Comparison of ENCODE assay signal across 9 cellular contexts in the genomic region with DNA sequence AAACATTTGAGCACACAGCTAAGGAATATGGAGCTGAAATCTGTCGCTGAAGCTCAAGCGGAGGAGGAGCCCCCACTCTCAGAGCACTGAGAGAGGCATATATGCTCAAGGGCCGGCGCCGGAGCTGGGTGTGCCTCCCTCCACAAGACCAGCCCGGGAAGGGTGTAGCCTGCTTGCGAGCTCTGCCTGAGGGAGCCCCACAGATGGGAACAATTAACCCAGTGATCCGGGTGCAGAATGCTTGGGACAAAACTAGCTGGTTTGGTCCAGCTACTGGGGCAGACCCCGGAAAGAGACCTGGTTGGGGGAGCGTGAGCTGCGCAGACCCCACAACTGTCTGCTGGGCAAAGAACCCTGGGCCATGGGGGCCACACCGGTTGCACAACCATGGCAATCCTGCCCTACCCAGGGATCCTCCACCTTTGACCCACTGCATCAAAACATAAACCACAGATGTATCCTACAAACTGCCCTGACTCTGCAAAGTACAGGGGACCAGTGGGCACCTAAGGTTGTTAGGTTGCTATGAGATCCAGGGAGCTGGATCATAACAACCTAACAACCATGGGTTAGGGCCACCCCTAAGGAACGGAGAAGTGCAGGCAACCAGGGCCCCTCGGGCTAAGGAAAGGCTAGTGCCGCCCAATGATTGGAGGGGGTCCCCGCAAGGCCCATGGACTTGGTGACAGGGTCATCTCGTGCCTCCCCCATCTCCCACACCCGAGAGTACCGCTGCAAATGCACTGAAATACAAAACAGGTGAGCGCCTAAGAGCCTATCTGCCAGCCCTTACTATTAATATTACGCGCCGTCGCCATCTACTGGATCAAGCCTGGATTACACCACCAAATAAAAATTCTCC. TPM values are rescaled to one million over a fixed set of nuclear protein-coding genes. Genes with fewer than 3 reads are reported as not detected.
DNase-seq lines count a peak whose midpoint lies in the region; ATAC-seq, FAIRE-seq and TF ChIP-seq lines count a peak whose summit lies in the region.
"Had no signal": no experiment of that assay in that cellular context is flagged by ENCODE, and none has a peak within 500 bp of the region (broad histone marks: within the 10 kb centered on the region; RNA-seq: fewer than 3 reads in every experiment).

No MANE protein-coding gene starts in this region.

- POLR2A ChIA-PET in AG04450 (lab: Yijun Ruan, JAX), result no interaction called here
- POLR2A ChIA-PET in endothelial cell of umbilical vein (lab: Charles Lee), result no interaction called here

- 0 out of 2 replicates have a peak, but pooled peaks cover 3% of the 10 kb centered on the region for H3K4me1 ChIP-seq in MM.1S (ENCODE audit: low read length)
- no peaks in the 10 kb centered on the region for H3K4me1 ChIP-seq in endothelial cell of umbilical vein (ENCODE audit: control insufficient read depth, extremely low read depth, insufficient read depth, low read length)

- H3K9me2 ChIP-seq in MM.1S (replicated peaks; ENCODE audit: insufficient read depth, low read length), result no peaks in the 10 kb centered on the region

- BruUV-seq in endothelial cell of umbilical vein (replicated peaks; lab: Mats Ljungman, UMichigan), result no TSS peak

- no peak overlapping the region for H3K27ac ChIP-seq in AG04450 (ENCODE audit: low read depth, low read length)
- H3K27ac ChIP-seq in MM.1S (ENCODE audit: low read length), result no peak overlapping the region
- H3K27ac ChIP-seq in endothelial cell of umbilical vein (ENCODE audit: insufficient read depth, low read depth, low read length), result no peak overlapping the region
- H3K27ac ChIP-seq: neutrophil had no signal

- peak; percentile 61 for TF ChIP-seq CTCF in AG04450 (IDR thresholded peaks at IDR 0.05; ENCODE audit: low read depth, low read length)
- peak; percentile 75 for TF ChIP-seq CTCF in GM13977 (IDR thresholded peaks at IDR 0.05; ENCODE audit: extremely low read depth, insufficient read depth, missing control alignments)
- TF ChIP-seq CTCF in MM.1S (IDR thresholded peaks at IDR 0.05; ENCODE audit: low read length), result peak; percentile 59
- peak; percentile 42 to 57 for TF ChIP-seq CTCF in endothelial cell of umbilical vein (IDR thresholded peaks at IDR 0.05; ENCODE audit: extremely low read depth in 1 of 2, insufficient read depth in 1 of 2, low read depth in 1 of 2, low read length in 2 of 2)

- no peaks in the 10 kb centered on the region for H3K9me3 ChIP-seq in AG04450 (ENCODE audit: control insufficient read depth, insufficient read depth, low read length)
- H3K9me3 ChIP-seq in MM.1S (replicated peaks; ENCODE audit: insufficient read depth, low read length), result no peaks in the 10 kb centered on the region
- H3K9me3 ChIP-seq in endothelial cell of umbilical vein (replicated peaks; ENCODE audit: control insufficient read depth, insufficient read depth, low read length), result no peaks in the 10 kb centered on the region
- H3K9me3 ChIP-seq: neutrophil had no signal

- peak overlapping the region; percentile 81 for H2AFZ ChIP-seq in MM.1S (ENCODE audit: low read length)
- H2AFZ ChIP-seq in endothelial cell of umbilical vein (ENCODE audit: low read depth, low read length), result no peak overlapping the region

- FAIRE-seq in endothelial cell of umbilical vein (lab: Jason Lieb, UNC), result no peak

- no peaks in the 10 kb centered on the region for H3K36me3 ChIP-seq in MM.1S (replicated peaks; ENCODE audit: insufficient read depth, low read length)
- no peaks in the 10 kb centered on the region for H3K36me3 ChIP-seq in endothelial cell of umbilical vein (ENCODE audit: control insufficient read depth in 2 of 2, extremely low read depth in 1 of 2, insufficient read depth in 2 of 2, low read length in 2 of 2)
- H3K36me3 ChIP-seq: neutrophil had no signal

- H3K4me3 ChIP-seq in AG04450 (ENCODE audit: low read depth, low read length) (no peak overlapping the region), MM.1S (ENCODE audit: low read length) (0 out of 2 replicates have a peak overlapping the region, but pooled peaks have one; percentile 25), endothelial cell of umbilical vein (replicated peaks in 1 of 3; ENCODE audit: insufficient read depth in 1 of 3, low read depth in 1 of 3, low read length in 3 of 3) (no peak overlapping the region)

- H3F3A ChIP-seq in MM.1S (ENCODE audit: insufficient read depth, low read length), result no peaks in the 10 kb centered on the region

- peak overlapping the region; percentile 69; the same call in 1 of the 2 replicates for H3K4me2 ChIP-seq in MM.1S (ENCODE audit: low read depth, low read length)
- no peak overlapping the region for H3K4me2 ChIP-seq in endothelial cell of umbilical vein (ENCODE audit: insufficient read depth, low read length)

- DNase-seq in AG04450 (ENCODE audit: low read depth, low spot score) (no peak), GM13977 (ENCODE audit: low spot score) (peak; percentile 36), MM.1S (peak; percentile 57), SK-N-DZ (ENCODE audit: low spot score) (peak; percentile 60), endothelial cell of umbilical vein (ENCODE audit: low read depth, low spot score) (peak; percentile 65), mucosa of gallbladder (ENCODE audit: low spot score) (peak; percentile 60), GM19238 (ENCODE audit: insufficient read length, low spot score) (no peak)

- H3K27me3 ChIP-seq in AG04450 (ENCODE audit: control insufficient read depth, insufficient read depth, low read length), result no peaks in the 10 kb centered on the region
- no peaks in the 10 kb centered on the region for H3K27me3 ChIP-seq in MM.1S (replicated peaks; ENCODE audit: insufficient read depth, low read length)
- H3K27me3 ChIP-seq in endothelial cell of umbilical vein (ENCODE audit: control insufficient read depth in 2 of 2, insufficient read depth in 2 of 2, low read length in 2 of 2), result peaks cover 0 to 1% of the 10 kb centered on the region in 2 experiments
- H3K27me3 ChIP-seq: neutrophil had no signal

- intact Hi-C loops in endothelial cell of umbilical vein (cut with micrococcal nuclease), result loop anchor here (1.0 to 5.0 kb wide), 4 partner anchors 124 to 238 kb away; no protein-coding TSS in a partner anchor

- in situ Hi-C loops in GM13977 (cut with MboI; ENCODE audit: low pct_unique_long_range_greater_than_20kb, low sequenced_read_pairs, unreplicated experiment), result no loop called here

- dilution Hi-C loops in endothelial cell of umbilical vein (cut with MboI; ENCODE audit: extremely low pct_ligation_motif_present, low sequenced_read_pairs), result no loop called here

- peak; percentile 92 for ATAC-seq in HG02623 (IDR thresholded peaks at IDR 0.05; ENCODE audit: unreplicated experiment)

- no peaks in the 10 kb centered on the region for H3K79me2 ChIP-seq in MM.1S (ENCODE audit: low read length)
- H3K79me2 ChIP-seq in endothelial cell of umbilical vein (ENCODE audit: control insufficient read depth, insufficient read depth, low read length), result no peaks in the 10 kb centered on the region

- no peaks in the 10 kb centered on the region for H4K20me1 ChIP-seq in MM.1S (ENCODE audit: insufficient read depth, low read length)
- no peaks in the 10 kb centered on the region for H4K20me1 ChIP-seq in endothelial cell of umbilical vein (replicated peaks; ENCODE audit: control insufficient read depth, extremely low read depth, insufficient read depth, low read length)

- H3K9ac ChIP-seq in MM.1S (ENCODE audit: low read length) (no peak overlapping the region), endothelial cell of umbilical vein (replicated peaks; ENCODE audit: extremely low read depth, insufficient read depth, low read length) (no peak overlapping the region)

- no peaks in the 10 kb centered on the region for H3K9me1 ChIP-seq in endothelial cell of umbilical vein (replicated peaks; ENCODE audit: control insufficient read depth, extremely low read depth, insufficient read depth, low read length)

- no peak for TF ChIP-seq POLR2A in endothelial cell of umbilical vein (IDR thresholded peaks at IDR 0.05; ENCODE audit: low read depth, low read length)

- CTCF ChIA-PET in AG04450 (lab: Charles Lee) (interaction anchor here (0.5 to 5.9 kb wide), 37 partner anchors 9 to 1938 kb away, joined by 3 to 76 read pairs (median 6); partner anchors contain the start of genes SCN1A and TTC21B), endothelial cell of umbilical vein (lab: Charles Lee) (interaction anchor here (0.7 to 7.1 kb wide), 24 partner anchors 9 to 1938 kb away, joined by 3 to 124 read pairs (median 4); partner anchors contain the start of genes SCN1A and TTC21B)

TF ChIP-seq in endothelial cell of umbilical vein, 7 proteins besides CTCF, POLR2A, EP300 and RAD21:
- TF ChIP-seq MYC (IDR thresholded peaks at IDR 0.05; ENCODE audit: low read depth, low read length), result no peak
- TF ChIP-seq, protein P1, sequence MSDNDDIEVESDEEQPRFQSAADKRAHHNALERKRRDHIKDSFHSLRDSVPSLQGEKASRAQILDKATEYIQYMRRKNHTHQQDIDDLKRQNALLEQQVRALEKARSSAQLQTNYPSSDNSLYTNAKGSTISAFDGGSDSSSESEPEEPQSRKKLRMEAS (IDR thresholded peaks at IDR 0.05; ENCODE audit: insufficient read depth, insufficient read length), result no peak
- TF ChIP-seq FOS (IDR thresholded peaks at IDR 0.05; ENCODE audit: borderline replicate concordance, insufficient read depth, low read length), result no peak
- TF ChIP-seq GATA2 (IDR thresholded peaks at IDR 0.05; ENCODE audit: insufficient read depth, insufficient read length, low read depth, low read length), result no peak
- no peak for TF ChIP-seq JUN (IDR thresholded peaks at IDR 0.05; ENCODE audit: borderline replicate concordance, insufficient read depth, insufficient read length, low read depth)
- no peak for TF ChIP-seq EZH2 (IDR thresholded peaks at IDR 0.05; ENCODE audit: borderline replicate concordance, low read depth, low read length, severe bottlenecking)
- no peak for TF ChIP-seq POLR2AphosphoS5 (IDR thresholded peaks at IDR 0.05; ENCODE audit: insufficient read depth, low read depth, low read length)

RNA-seq across cellular contexts. Expression of gene SCN1A, which starts 53.4 kb away (rescaled TPM):
- polyA plus RNA-seq in AG04450 (2011; rRNA removed) (not detected in 2 replicates), endothelial cell of umbilical vein (not detected in 2 replicates)
- 0.09 TPM in 1 of 2 replicates, not detected in the other for polyA minus RNA-seq in AG04450 (2011; rRNA and poly(A)+ RNA removed)
- 0.33 and 0.35 TPM in 2 replicates for polyA plus RNA-seq in SK-N-DZ (2014; cell fraction: cytosol; rRNA removed)
- 1.3 and 1.6 TPM in 2 replicates for polyA plus RNA-seq in SK-N-DZ (2014; cell fraction: nucleus; rRNA removed)
- total RNA-seq in endothelial cell of umbilical vein (not detected in 2 replicates), mucosa of gallbladder (not detected)
- polyA plus RNA-seq in endothelial cell of umbilical vein (2011; cell fraction: cytosol; rRNA removed), result 0.01 TPM in 1 of 2 replicates, not detected in the other
- polyA plus RNA-seq in endothelial cell of umbilical vein (2011; cell fraction: nucleus; rRNA removed), result 0.03 and 0.06 TPM in 2 replicates
- not detected in 2 replicates for polyA plus RNA-seq in endothelial cell of umbilical vein (2012)
- polyA minus RNA-seq in endothelial cell of umbilical vein, result not detected in 2 replicates
- not detected for polyA minus RNA-seq in endothelial cell of umbilical vein (2011; cell fraction: cytosol; rRNA and poly(A)+ RNA removed)
- 0.05 and 0.24 TPM in 2 replicates for polyA minus RNA-seq in endothelial cell of umbilical vein (2011; cell fraction: nucleus; rRNA and poly(A)+ RNA removed)

Comparison
In these comparisons a context has a peak if more than half of its experiments do, and no peak if none do; other contexts are left out.
1. DNase-seq: peak in GM13977 (single experiment), MM.1S (single experiment), SK-N-DZ (single experiment), endothelial cell of umbilical vein (single experiment) and mucosa of gallbladder (single experiment); none in AG04450 (single experiment) and GM19238 (single experiment).
2. Peak in every context shown above with its lines, with median percentiles within 50 percentile points of each other: CTCF ChIP-seq.